In the genomic region with DNA sequence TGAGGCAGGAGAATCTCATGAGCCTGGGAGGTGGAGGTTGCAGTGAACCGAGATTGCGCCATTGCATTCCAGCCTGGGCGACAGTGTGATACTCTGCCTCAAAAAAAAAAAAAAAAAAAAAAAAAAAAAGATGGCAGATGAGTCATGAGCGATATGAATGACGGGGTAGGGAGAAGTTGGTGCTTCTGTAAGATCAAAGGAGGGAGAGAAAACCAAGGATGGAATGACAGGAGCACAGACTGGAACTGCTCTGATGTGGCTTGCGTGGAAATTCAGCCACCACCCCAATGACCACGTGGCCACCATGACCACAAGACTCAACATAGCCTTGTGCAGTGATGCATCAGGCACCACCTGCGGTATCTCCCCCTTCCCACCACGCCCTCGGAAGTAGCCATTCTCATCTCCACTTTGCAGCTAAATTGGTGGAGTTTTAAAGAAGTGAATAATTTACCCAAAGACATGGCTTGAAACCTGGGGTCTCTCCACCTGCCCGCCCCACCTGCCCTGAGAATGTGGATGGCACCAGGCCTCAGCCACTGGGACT, we compare ENCODE assay signal across 26 cellular contexts.
DNase-seq lines count a peak whose midpoint lies in the region; ATAC-seq, FAIRE-seq and TF ChIP-seq lines count a peak whose summit lies in the region.
"Had no signal": no experiment of that assay in that cellular context is flagged by ENCODE, and none has a peak within 500 bp of the region (broad histone marks: within the 10 kb centered on the region; RNA-seq: fewer than 3 reads in every experiment).

No MANE protein-coding gene starts in this region.

- no TSS peak for BruUV-seq in GM12878 (replicated peaks; lab: Mats Ljungman, UMichigan)

- POLR2A ChIA-PET in GM12878 (lab: Charles Lee) = interaction anchor here (0.6 kb wide), 1 partner anchor 1471 kb away, joined by 5 read pairs; no protein-coding TSS in a partner anchor

- H3K4me1 ChIP-seq in BLaER1 (peaks cover 18% of the 10 kb centered on the region), GM12878 (ENCODE audit: control insufficient read depth, insufficient read depth, low read length) (no peaks in the 10 kb centered on the region)

- no peaks in the 10 kb centered on the region for H3K36me3 Mint-ChIP-seq in activated CD4-positive, alpha-beta T cell treated with anti-CD3 and anti-CD28 coated beads, Interleukin-2, amount 10 ng/mL, durations not matched to agents 24 days and 14 days (ENCODE audit: low read depth)
- H3K36me3 Mint-ChIP-seq: activated naive CD4-positive, alpha-beta T cell treated with anti-CD3 and anti-CD28 coated beads, Interleukin-2, amount 10 ng/mL, durations not matched to agents 7 days and 5 days; CD8-positive, alpha-beta T cell; natural killer cell; stimulated activated memory B cell treated with anti-CD40 and anti-IgM and Interleukin-4, amounts not matched to agents 10 μg/mL and 1 μg/mL and 100 μg/mL, for 72 hours had no signal

- H3K4me2 ChIP-seq in BLaER1 (peak overlapping the region; percentile 72), GM12878 (ENCODE audit: control insufficient read depth, insufficient read depth) (no peak overlapping the region)

- H3K4me1 Mint-ChIP-seq in activated CD4-positive, alpha-beta T cell treated with anti-CD3 and anti-CD28 coated beads, Interleukin-2, amount 10 ng/mL, durations not matched to agents 24 days and 14 days = no peaks in the 10 kb centered on the region
- H3K4me1 Mint-ChIP-seq: activated naive CD4-positive, alpha-beta T cell treated with anti-CD3 and anti-CD28 coated beads, Interleukin-2, amount 10 ng/mL, durations not matched to agents 7 days and 5 days; natural killer cell; stimulated activated memory B cell treated with anti-CD40 and anti-IgM and Interleukin-4, amounts not matched to agents 10 μg/mL and 1 μg/mL and 100 μg/mL, for 72 hours had no signal

- H4K20me1 ChIP-seq in BLaER1 = no peaks in the 10 kb centered on the region
- no peaks in the 10 kb centered on the region for H4K20me1 ChIP-seq in GM12878 (ENCODE audit: control insufficient read depth, insufficient read depth)

- CTCF ChIA-PET in GM12878 (lab: Yijun Ruan, JAX) = no interaction called here

- H3K9me3 ChIP-seq in BLaER1 (peaks cover 10% of the 10 kb centered on the region; the same call in 1 of the 2 replicates), GM12878 (replicated peaks; ENCODE audit: control insufficient read depth, insufficient read depth, low read length) (no peaks in the 10 kb centered on the region; the same call in 2 of the 3 replicates)
- H3K9me3 ChIP-seq: SJCRH30, testis had no signal

- H3K9ac ChIP-seq in BLaER1 (no peak overlapping the region), GM12878 (ENCODE audit: control insufficient read depth, insufficient read depth, low read length) (no peak overlapping the region)

- intact Hi-C loops in GM12878 (cut with micrococcal nuclease; ENCODE audit: unreplicated experiment) = no loop called here
- intact Hi-C loops in activated CD4-positive, alpha-beta T cell treated with anti-CD3 and anti-CD28 coated beads, Interleukin-2, amount 10 ng/mL, durations not matched to agents 24 days and 14 days (cut with micrococcal nuclease) = no loop called here

- SMC1A ChIA-PET in GM12878 (lab: Charles Lee; ENCODE audit: uncharacterized antibody, unreplicated experiment) = no interaction called here

- H3K4me3 ChIP-seq in BLaER1 (no peak overlapping the region), GM12878 (no peak overlapping the region)
- H3K4me3 ChIP-seq: SJCRH30, testis had no signal

- H3K27me3 ChIP-seq in BLaER1 (no peaks in the 10 kb centered on the region), GM12878 (replicated peaks in 1 of 2; ENCODE audit: control insufficient read depth in 2 of 2, insufficient read depth in 2 of 2, low read length in 1 of 2) (peaks cover 0 to 3% of the 10 kb centered on the region in 2 experiments; a peak in 1 of 4 replicates)
- H3K27me3 ChIP-seq: SJCRH30, testis had no signal

- H3K27me3 Mint-ChIP-seq in activated CD4-positive, alpha-beta T cell treated with anti-CD3 and anti-CD28 coated beads, Interleukin-2, amount 10 ng/mL, durations not matched to agents 24 days and 14 days = peaks cover 6% of the 10 kb centered on the region

- DNase-seq in H54 (ENCODE audit: insufficient read length, low spot score) (peak; percentile 46), GM12878 (ENCODE audit: low read depth, low spot score) (no peak), mesenteric fat pad (ENCODE audit: low spot score) (peak; percentile 64), KBM-7 (no peak)
- no peak for DNase-seq in activated CD4-positive, alpha-beta T cell treated with anti-CD3 and anti-CD28 coated beads, Interleukin-2, amount 10 ng/mL, durations not matched to agents 24 days and 14 days
- DNase-seq: activated CD4-positive, alpha-beta T cell treated with anti-CD3 and anti-CD28 coated beads, Interleukin-2, amount 50 U/mL, for 48 hours; activated naive CD4-positive, alpha-beta T cell treated with anti-CD3 and anti-CD28 coated beads, Interleukin-2, amount 10 ng/mL, durations not matched to agents 7 days and 5 days; activated T-cell treated with anti-CD3 and anti-CD28 coated beads, Interleukin-2, amount 50 U/mL, for 24 hours; anterior cingulate cortex; CD8-positive, alpha-beta T cell; cerebellar nuclear complex; DMS79; effector CD8-positive, alpha-beta T cell; mesendoderm; natural killer cell; NCI-H187; NCI-H345; NCI-H82; SJCRH30; T-helper 2 cell; testis had no signal

- H3K27ac ChIP-seq in BLaER1 = no peak overlapping the region
- H3K27ac ChIP-seq in GM12878 (ENCODE audit: control insufficient read depth, insufficient read depth) = no peak overlapping the region
- H3K27ac ChIP-seq: SJCRH30, testis had no signal

- 7% methylated on average over 8 of the region's 11 CpGs for WGBS in GM12878 (ENCODE audit: insufficient coverage, insufficient replicate concordance, low lambda C conversion rate, missing lambda C conversion rate)

- H3K9me3 Mint-ChIP-seq in activated CD4-positive, alpha-beta T cell treated with anti-CD3 and anti-CD28 coated beads, Interleukin-2, amount 10 ng/mL, durations not matched to agents 24 days and 14 days = no peaks in the 10 kb centered on the region
- H3K9me3 Mint-ChIP-seq: activated T-cell treated with anti-CD3 and anti-CD28 coated beads, Interleukin-2, amount 50 U/mL, for 24 hours; CD8-positive, alpha-beta T cell; natural killer cell had no signal

- FAIRE-seq in H54 (lab: Jason Lieb, UNC) (no peak), GM12878 (lab: Jason Lieb, UNC) (no peak)

- no peak for TF ChIP-seq CTCF in GM12878 (IDR thresholded peaks at IDR 0.05 in 2 of 3, conservative IDR thresholded peaks at IDR 0.05 in 1 of 3; ENCODE audit: control insufficient read depth in 2 of 3, extremely low read depth in 1 of 3, insufficient read depth in 1 of 3, low read depth in 3 of 3, low read length in 3 of 3)

- no peak for TF ChIP-seq EP300 in GM12878 (IDR thresholded peaks at IDR 0.05; ENCODE audit: borderline replicate concordance in 1 of 2, control insufficient read depth in 1 of 2, low read depth in 2 of 2, low read length in 2 of 2)

- no peak overlapping the region for H3K27ac Mint-ChIP-seq in activated CD4-positive, alpha-beta T cell treated with anti-CD3 and anti-CD28 coated beads, Interleukin-2, amount 10 ng/mL, durations not matched to agents 24 days and 14 days
- H3K27ac Mint-ChIP-seq: activated naive CD4-positive, alpha-beta T cell treated with anti-CD3 and anti-CD28 coated beads, Interleukin-2, amount 10 ng/mL, durations not matched to agents 7 days and 5 days; activated T-cell treated with anti-CD3 and anti-CD28 coated beads, Interleukin-2, amount 50 U/mL, for 24 hours; CD8-positive, alpha-beta T cell; natural killer cell; stimulated activated memory B cell treated with anti-CD40 and anti-IgM and Interleukin-4, amounts not matched to agents 10 μg/mL and 1 μg/mL and 100 μg/mL, for 72 hours had no signal

- TF ChIP-seq POLR2A in H54 (IDR thresholded peaks at IDR 0.05; ENCODE audit: low read depth, low read length) (no peak), GM12878 (IDR thresholded peaks at IDR 0.05; ENCODE audit: low read depth, low read length) (no peak)

- H3K36me3 ChIP-seq in BLaER1 (no peaks in the 10 kb centered on the region), GM12878 (ENCODE audit: control insufficient read depth in 2 of 2, insufficient read depth in 2 of 2, low read length in 1 of 2) (no peaks in the 10 kb centered on the region)
- H3K36me3 ChIP-seq: SJCRH30 had no signal

- H3K79me2 ChIP-seq in GM12878 (ENCODE audit: control insufficient read depth, insufficient read depth, low read length) = no peaks in the 10 kb centered on the region

- TF ChIP-seq RAD21 in GM12878 (IDR thresholded peaks at IDR 0.05; ENCODE audit: insufficient read depth, low read depth, low read length) = no peak

- in situ Hi-C loops in GM12878 (cut with MboI) (no loop called here), KBM-7 (cut with MboI; ENCODE audit: low pct_unique_long_range_greater_than_20kb, low sequenced_read_pairs) (no loop called here)

- no peak overlapping the region for H3K4me3 Mint-ChIP-seq in activated CD4-positive, alpha-beta T cell treated with anti-CD3 and anti-CD28 coated beads, Interleukin-2, amount 10 ng/mL, durations not matched to agents 24 days and 14 days
- H3K4me3 Mint-ChIP-seq: activated naive CD4-positive, alpha-beta T cell treated with anti-CD3 and anti-CD28 coated beads, Interleukin-2, amount 10 ng/mL, durations not matched to agents 7 days and 5 days; activated T-cell treated with anti-CD3 and anti-CD28 coated beads, Interleukin-2, amount 50 U/mL, for 24 hours; CD8-positive, alpha-beta T cell; natural killer cell; stimulated activated memory B cell treated with anti-CD40 and anti-IgM and Interleukin-4, amounts not matched to agents 10 μg/mL and 1 μg/mL and 100 μg/mL, for 72 hours had no signal

- ATAC-seq in GM12878 (0 out of 3 replicates have a peak, but pooled peaks have one; percentile 27), GM19035 (IDR thresholded peaks at IDR 0.05; ENCODE audit: unreplicated experiment) (no peak), HG03196 (IDR thresholded peaks at IDR 0.05; ENCODE audit: unreplicated experiment) (no peak)
- ATAC-seq: CD8-positive, alpha-beta T cell; esophagus mucosa; natural killer cell; stimulated activated memory B cell treated with anti-CD40 and anti-IgM and Interleukin-4, amounts not matched to agents 10 μg/mL and 1 μg/mL and 100 μg/mL, for 72 hours had no signal

- no peak overlapping the region for H2AFZ ChIP-seq in GM12878 (ENCODE audit: control insufficient read depth, low read depth, low read length)

- RAD21 ChIA-PET in GM12878 (lab: Charles Lee; ENCODE audit: unreplicated experiment) = no interaction called here

TF ChIP-seq in GM12878, 131 proteins besides CTCF, POLR2A, EP300 and RAD21:
- TF ChIP-seq RUNX3 (IDR thresholded peaks at IDR 0.05; ENCODE audit: low read length) = peak; percentile 27; the same call in 1 of the 2 replicates
- TF ChIP-seq FOS (IDR thresholded peaks at IDR 0.05; ENCODE audit: borderline replicate concordance, extremely low read depth, insufficient read length) = no peak

Comparison
In these comparisons a context has a peak if more than half of its experiments do, and no peak if none do; other contexts are left out.
1. DNase-seq: peak in H54 (single experiment) and mesenteric fat pad (single experiment); none in GM12878 (single experiment), activated CD4-positive, alpha-beta T cell treated with anti-CD3 and anti-CD28 coated beads, Interleukin-2, amount 10 ng/mL, durations not matched to agents 24 days and 14 days (single experiment) and KBM-7 (single experiment).